Comparison of ENCODE assay signal across 11 cellular contexts in genomic region chr14:35406090-35406489, GRCh38. TPM values are rescaled to one million over a fixed set of nuclear protein-coding genes. Genes with fewer than 3 reads are reported as not detected.
DNase-seq lines count a peak whose midpoint lies in the region; TF ChIP-seq lines count a peak whose summit lies in the region.
"Had no signal": no experiment of that assay in that cellular context is flagged by ENCODE, and none has a peak within 500 bp of the region (broad histone marks: within the 10 kb centered on the region; RNA-seq: fewer than 3 reads in every experiment).

No MANE protein-coding gene starts in this region.

- no peak for DNase-seq in A673 (ENCODE audit: low spot score)
- DNase-seq in Karpas-422 = peak; percentile 60
- DNase-seq in coronary artery (ENCODE audit: low spot score) = no peak
- no peak for DNase-seq in neural progenitor cell (ENCODE audit: low spot score)
- DNase-seq in NCI-H82 (lab: John Stamatoyannopoulos, UW) = no peak
- DNase-seq in mesenteric fat pad (ENCODE audit: low spot score) = no peak
- DNase-seq in NCI-H774 (lab: John Stamatoyannopoulos, UW) = no peak
- DNase-seq in glomerular visceral epithelial cell (ENCODE audit: extremely low spot score) = no peak
- DNase-seq: activated naive CD8-positive, alpha-beta T cell treated with anti-CD3 and anti-CD28 coated beads, Interleukin-2, amount 10 ng/mL, durations not matched to agents 7 days and 5 days; DMS 273 treated with DMSO at 0.1 percent for 48 hours; trophoblast cell had no signal

- no peaks in the 10 kb centered on the region for H3K27me3 ChIP-seq in A673 (replicated peaks; ENCODE audit: insufficient read depth, low read depth, low read length, poor library complexity)
- H3K27me3 ChIP-seq in Karpas-422 (ENCODE audit: low read length) = no peaks in the 10 kb centered on the region
- no peaks in the 10 kb centered on the region for H3K27me3 ChIP-seq in neural progenitor cell

- POLR2A ChIA-PET in A673 (lab: Charles Lee; ENCODE audit: low non-redundant PET) = interaction anchor here (0.6 kb wide), 1 partner anchor 191 kb away, joined by 4 read pairs; no protein-coding TSS in a partner anchor

- peaks cover 26% of the 10 kb centered on the region for H3K36me3 ChIP-seq in A673 (ENCODE audit: insufficient read depth, low read length, poor library complexity, severe bottlenecking)
- peaks cover 23% of the 10 kb centered on the region for H3K36me3 ChIP-seq in Karpas-422 (ENCODE audit: insufficient read depth, low read length)
- no peaks in the 10 kb centered on the region for H3K36me3 ChIP-seq in neural progenitor cell

- peaks cover 21% of the 10 kb centered on the region for H3F3A ChIP-seq in neural progenitor cell (ENCODE audit: low read depth)

- peaks cover under 1% of the 10 kb centered on the region for H3K36me3 Mint-ChIP-seq in neural progenitor cell

- H3K4me3 ChIP-seq in A673 (ENCODE audit: low read depth, low read length, poor library complexity, severe bottlenecking) (peak overlapping the region; percentile 95), Karpas-422 (ENCODE audit: low read length) (peak overlapping the region; percentile 95), coronary artery (peak overlapping the region; percentile 95), neural progenitor cell (peak overlapping the region; percentile 95)

- H3K9me3 ChIP-seq in A673 (ENCODE audit: low read depth, low read length, poor library complexity, severe bottlenecking) = no peaks in the 10 kb centered on the region
- H3K9me3 ChIP-seq in Karpas-422 (ENCODE audit: low read length) = no peaks in the 10 kb centered on the region
- H3K9me3 ChIP-seq in neural progenitor cell (ENCODE audit: low read depth) = no peaks in the 10 kb centered on the region

- H3K79me2 ChIP-seq in Karpas-422 (ENCODE audit: low read length) (peaks cover 8% of the 10 kb centered on the region), neural progenitor cell (ENCODE audit: low read depth) (peaks cover 12% of the 10 kb centered on the region)

- H3K27ac ChIP-seq in A673 (ENCODE audit: low read depth, low read length, poor library complexity, severe bottlenecking) = no peak overlapping the region
- no peak overlapping the region for H3K27ac ChIP-seq in Karpas-422 (ENCODE audit: low read length)
- peak overlapping the region; percentile 97 to 100 for H3K27ac ChIP-seq in coronary artery
- no peak overlapping the region for H3K27ac ChIP-seq in neural progenitor cell

- H3K27me3 Mint-ChIP-seq in neural progenitor cell (ENCODE audit: insufficient read depth, low read depth) = peaks cover 5% of the 10 kb centered on the region
- H3K27me3 Mint-ChIP-seq: activated naive CD8-positive, alpha-beta T cell treated with anti-CD3 and anti-CD28 coated beads, Interleukin-2, amount 10 ng/mL, durations not matched to agents 7 days and 5 days had no signal

- intact Hi-C loops in A673 (cut with micrococcal nuclease; ENCODE audit: unreplicated experiment) = loop anchor here (2.0 to 10.0 kb wide), 3 partner anchors 114 to 361 kb away; partner anchors contain the start of genes FAM177A1 and PSMA6

- H3K4me1 ChIP-seq in A673 (ENCODE audit: insufficient read depth, low read length, poor library complexity, severe bottlenecking) (peaks cover 42% of the 10 kb centered on the region), Karpas-422 (ENCODE audit: low read length) (peaks cover 31% of the 10 kb centered on the region), neural progenitor cell (peaks cover 7% of the 10 kb centered on the region)

- no peaks in the 10 kb centered on the region for H3K9me3 Mint-ChIP-seq in neural progenitor cell
- H3K9me3 Mint-ChIP-seq: activated naive CD8-positive, alpha-beta T cell treated with anti-CD3 and anti-CD28 coated beads, Interleukin-2, amount 10 ng/mL, durations not matched to agents 7 days and 5 days had no signal

- H3K27ac Mint-ChIP-seq in neural progenitor cell = peak overlapping the region; percentile 4
- H3K27ac Mint-ChIP-seq: activated naive CD8-positive, alpha-beta T cell treated with anti-CD3 and anti-CD28 coated beads, Interleukin-2, amount 10 ng/mL, durations not matched to agents 7 days and 5 days had no signal

- no peak for TF ChIP-seq CTCF in A673 (conservative IDR thresholded peaks at IDR 0.05; ENCODE audit: low read depth, low read length)
- no peak for TF ChIP-seq CTCF in coronary artery (IDR thresholded peaks at IDR 0.05)
- TF ChIP-seq CTCF in neural progenitor cell (IDR thresholded peaks at IDR 0.05) = no peak

- H4K20me1 ChIP-seq in Karpas-422 (ENCODE audit: insufficient read depth, low read depth, low read length) = peaks cover 16% of the 10 kb centered on the region
- peaks cover 15% of the 10 kb centered on the region for H4K20me1 ChIP-seq in neural progenitor cell (ENCODE audit: low read depth)

- peak overlapping the region; percentile 96 for H3K4me3 Mint-ChIP-seq in neural progenitor cell

- peaks cover 23% of the 10 kb centered on the region for H3K4me1 Mint-ChIP-seq in neural progenitor cell

- no peak overlapping the region for H2AFZ ChIP-seq in Karpas-422 (ENCODE audit: low read length)
- H2AFZ ChIP-seq in neural progenitor cell (replicated peaks) = no peak overlapping the region

- CTCF ChIA-PET in A673 (lab: Charles Lee) = interaction anchor here (1.1 kb wide), 1 partner anchor 191 kb away, joined by 5 read pairs; no protein-coding TSS in a partner anchor

- H3K9me2 ChIP-seq in Karpas-422 (replicated peaks; ENCODE audit: insufficient read depth, low read length) = no peaks in the 10 kb centered on the region

- H3K4me2 ChIP-seq in Karpas-422 (ENCODE audit: low read depth, low read length, poor library complexity, severe bottlenecking) = peak overlapping the region; percentile 99
- peak overlapping the region; percentile 86 for H3K4me2 ChIP-seq in neural progenitor cell

- H3K9ac ChIP-seq in Karpas-422 (ENCODE audit: low read length) (peak overlapping the region; percentile 98; the same call in 1 of the 2 replicates), neural progenitor cell (no peak overlapping the region)

- BruUV-seq in A673 (replicated peaks; lab: Mats Ljungman, UMichigan) = no TSS peak

RNA-seq across cellular contexts. Expression of gene NFKBIA, which starts 1.5 kb away (rescaled TPM):
- 69.9 and 73.9 TPM in 2 replicates for total RNA-seq in A673 (2021)
- total RNA-seq in Karpas-422 (2014; rRNA removed; shearing (Covaris generic); ENCODE audit: low replicate concordance) = 27.6 and 53.5 TPM in 2 replicates
- total RNA-seq in neural progenitor cell (ENCODE audit: low replicate concordance) = 26.4 and 31.6 TPM in 2 replicates
- 418 TPM for total RNA-seq in mesenteric fat pad

Comparison
In these comparisons a context has a peak if more than half of its experiments do, and no peak if none do; other contexts are left out.
1. H3K27ac ChIP-seq: peak in coronary artery (2 of 2); none in A673 (single experiment), Karpas-422 (single experiment) and neural progenitor cell (single experiment).
2. Peak in every context shown above with its lines, with median percentiles within 50 percentile points of each other: H3K4me3 ChIP-seq.